Comparison of ENCODE assay signal across 9 cellular contexts in the genomic region with DNA sequence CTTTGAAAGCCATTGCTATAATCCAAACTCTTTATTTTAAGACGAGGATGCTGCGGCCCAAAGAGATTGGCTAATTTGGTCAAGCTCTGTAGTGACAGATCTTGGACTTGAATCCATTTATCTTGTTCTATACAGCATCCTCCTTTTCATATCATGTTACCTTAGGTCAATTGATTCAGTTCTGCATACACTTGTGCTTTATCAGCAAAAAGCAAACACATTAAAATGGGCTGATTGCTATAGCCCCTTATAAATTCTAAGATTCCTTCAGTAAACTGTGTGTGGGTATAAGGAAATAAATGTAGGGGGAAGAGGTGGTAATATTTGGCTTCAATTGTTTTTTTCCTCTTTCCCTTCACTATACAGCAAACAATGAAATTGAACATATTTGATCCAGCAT.
"Had no signal": no experiment of that assay in that cellular context is flagged by ENCODE, and none has a peak within 500 bp of the region (broad histone marks: within the 10 kb centered on the region; RNA-seq: fewer than 3 reads in every experiment).

No MANE protein-coding gene starts in this region.

- H3K36me3 ChIP-seq: HAP-1 had no signal

- H3K9me3 Mint-ChIP-seq: HFFc6 had no signal

- H3K27ac Mint-ChIP-seq: HFFc6, IgD-negative memory B cell had no signal

- H3K27me3 Mint-ChIP-seq: IgD-negative memory B cell had no signal

- H3K9ac ChIP-seq: GM23248 had no signal

- DNase-seq: GM23248, GOT3, H7, HFFc6, KBM-7 had no signal

- H3K9me3 ChIP-seq: HAP-1 had no signal

- ATAC-seq: HCT116 had no signal

- H3K4me3 ChIP-seq: GM23248, HAP-1 had no signal

- H3K4me1 Mint-ChIP-seq: IgD-negative memory B cell had no signal

- H3K4me3 Mint-ChIP-seq: HFFc6, IgD-negative memory B cell had no signal

- H3K4me1 ChIP-seq: HAP-1 had no signal

- H2AFZ ChIP-seq: GM23248 had no signal

- H3K27ac ChIP-seq: GM23248, HL-60 had no signal
